In the genomic region with DNA sequence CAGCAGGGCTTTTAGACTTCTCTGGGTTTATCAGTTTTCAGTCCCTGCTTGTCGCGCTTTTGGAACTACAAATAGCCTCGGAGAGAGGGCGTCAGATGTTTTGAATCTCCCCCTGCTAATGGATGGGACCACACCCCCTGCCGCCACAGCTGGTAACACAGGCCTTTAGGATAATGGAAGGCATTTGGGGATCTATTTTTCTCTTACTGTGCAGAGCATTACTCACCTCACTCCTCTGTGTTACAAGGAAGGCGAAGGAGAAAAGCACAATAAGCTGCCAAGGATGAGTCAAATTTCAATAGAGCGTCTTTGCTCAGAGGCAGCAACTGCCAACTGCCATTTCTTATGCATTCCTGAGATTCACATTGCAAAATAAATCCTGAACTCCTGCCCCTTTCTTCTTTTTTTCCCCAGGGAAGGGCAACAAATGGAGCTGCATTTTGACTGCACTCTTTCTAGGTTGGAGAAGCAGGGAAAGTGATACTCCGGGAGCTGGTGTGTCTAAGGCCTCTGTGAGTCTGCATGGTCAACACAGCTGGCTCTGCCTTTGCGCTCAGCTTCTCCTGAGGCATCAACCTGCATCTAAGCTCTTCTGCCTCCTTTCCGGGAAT, we compare ENCODE assay signal across 8 cellular contexts. TPM values are rescaled to one million over a fixed set of nuclear protein-coding genes. Genes with fewer than 3 reads are reported as not detected.
A peak's percentile ranks its signal among the peaks of the same experiment; 100 is the strongest.
DNase-seq lines count a peak whose midpoint lies in the region; ATAC-seq and TF ChIP-seq lines count a peak whose summit lies in the region.

No MANE protein-coding gene starts in this region.

- no peak overlapping the region for H3K18ac ChIP-seq in trophoblast cell (ENCODE audit: low read length)

- no peak overlapping the region for H3K23ac ChIP-seq in trophoblast cell (ENCODE audit: low read length)

- H3K14ac ChIP-seq in trophoblast cell (ENCODE audit: low read length), result no peak overlapping the region

- H3K79me1 ChIP-seq in trophoblast cell (ENCODE audit: low read length), result no peaks in the 10 kb centered on the region

- WGBS in trophoblast cell (ENCODE audit: extremely low coverage, insufficient coverage, insufficient read length), result no CpG with 5 or more reads among the region's 10 CpGs
- 52 to 63% methylated on average over 10 of the region's 10 CpGs for WGBS in thyroid gland, 2 donors

- H3K4me3 ChIP-seq in trophoblast cell (ENCODE audit: low read depth, low read length) (no peak overlapping the region), thyroid gland (replicated peaks in 1 of 3) (no peak overlapping the region)

- H2BK12ac ChIP-seq in trophoblast cell (ENCODE audit: low read length), result no peak overlapping the region

- no peak overlapping the region for H2AFZ ChIP-seq in trophoblast cell (ENCODE audit: insufficient read depth, low read length, poor library complexity)

- H2AK5ac ChIP-seq in trophoblast cell (ENCODE audit: low read length), result no peak overlapping the region

- no peak overlapping the region for H4K8ac ChIP-seq in trophoblast cell (ENCODE audit: low read depth, low read length)

- H3K9me3 ChIP-seq in trophoblast cell (ENCODE audit: insufficient read depth, low read depth, low read length), result peaks cover 4% of the 10 kb centered on the region
- H3K9me3 ChIP-seq in thyroid gland, result no peaks in the 10 kb centered on the region

- no peak for TF ChIP-seq CTCF in thyroid gland (IDR thresholded peaks at IDR 0.05)

- no peaks in the 10 kb centered on the region for H3K4me1 ChIP-seq in trophoblast cell (ENCODE audit: control insufficient read depth in 1 of 2, insufficient read depth in 2 of 2, low read length in 2 of 2)
- peaks cover 0 to 14% of the 10 kb centered on the region in 2 donors for H3K4me1 ChIP-seq in thyroid gland

- DNase-seq in H4 (ENCODE audit: low spot score), result peak; percentile 69
- peak; percentile 55 for DNase-seq in NCI-H69 (lab: John Stamatoyannopoulos, UW)
- peak; percentile 68 for DNase-seq in epithelial cell of prostate (ENCODE audit: low read depth, low spot score)
- peak; percentile 39 to 76 for DNase-seq in trophoblast cell
- DNase-seq in thyroid gland, result no peak
- no peak for DNase-seq in activated effector memory CD4-positive, alpha-beta T cell treated with Interleukin-2 at 50 U/mL for 16 hours
- DNase-seq in activated naive CD4-positive, alpha-beta T cell (lab: John Stamatoyannopoulos, UW), result no peak

- TF ChIP-seq POLR2A in thyroid gland (IDR thresholded peaks at IDR 0.05), result no peak

- H3K36me3 ChIP-seq in trophoblast cell (ENCODE audit: control insufficient read depth in 1 of 2, insufficient read depth in 2 of 2, low read length in 2 of 2), result no peaks in the 10 kb centered on the region
- no peaks in the 10 kb centered on the region for H3K36me3 ChIP-seq in thyroid gland

- ATAC-seq in GM19324 (IDR thresholded peaks at IDR 0.05; ENCODE audit: low FRiP score, unreplicated experiment), result no peak

- no peak overlapping the region for H2BK5ac ChIP-seq in trophoblast cell (ENCODE audit: low read depth, low read length, poor library complexity)

- intact Hi-C loops in thyroid gland (cut with DNase I), result no loop called here

- no peak overlapping the region for H4K91ac ChIP-seq in trophoblast cell (ENCODE audit: low read depth, low read length)

- no peak overlapping the region for H3K4ac ChIP-seq in trophoblast cell (ENCODE audit: low read depth, low read length)

- H2BK120ac ChIP-seq in trophoblast cell (ENCODE audit: insufficient read depth, low read length, poor library complexity), result no peak overlapping the region

- H3K9ac ChIP-seq in trophoblast cell (ENCODE audit: low read length), result no peak overlapping the region

- peak overlapping the region; percentile 44 for H3K27ac ChIP-seq in epithelial cell of prostate
- H3K27ac ChIP-seq in trophoblast cell (ENCODE audit: low read depth, low read length), result no peak overlapping the region
- no peak overlapping the region for H3K27ac ChIP-seq in thyroid gland

- H3K27me3 ChIP-seq in trophoblast cell (ENCODE audit: insufficient read depth, low read length) (no peaks in the 10 kb centered on the region), thyroid gland (no peaks in the 10 kb centered on the region)

- H4K12ac ChIP-seq in trophoblast cell (ENCODE audit: low read depth, low read length), result no peak overlapping the region

- no peaks in the 10 kb centered on the region for H3K79me2 ChIP-seq in trophoblast cell (ENCODE audit: control insufficient read depth, insufficient read depth, low read length, poor library complexity)

- H3K4me2 ChIP-seq in trophoblast cell (ENCODE audit: low read length), result no peak overlapping the region

RNA-seq across cellular contexts. Expression of gene SMNDC1, which starts 31.5 kb away (rescaled TPM):
- 7.8 and 8.3 TPM in 2 replicates for total RNA-seq in H4 (2014; rRNA removed; shearing (Covaris generic))
- 35.4 and 36.5 TPM in 2 replicates for polyA plus RNA-seq in trophoblast cell (2013)
- 10 to 100 TPM; 12.3 to 16.3 (median 13.5) TPM for total RNA-seq in thyroid gland

Comparison
In these comparisons a context has a peak if more than half of its experiments do, and no peak if none do; other contexts are left out.
1. DNase-seq: peak in H4 (single experiment), NCI-H69 (single experiment), epithelial cell of prostate (single experiment) and trophoblast cell (2 of 2); none in thyroid gland (0 of 2), activated effector memory CD4-positive, alpha-beta T cell treated with Interleukin-2 at 50 U/mL for 16 hours (single experiment) and activated naive CD4-positive, alpha-beta T cell (0 of 4).